Comparison of ENCODE assay signal across 8 cellular contexts in genomic region chr5:76716456-76717157, GRCh38. TPM values are rescaled to one million over a fixed set of nuclear protein-coding genes. Genes with fewer than 3 reads are reported as not detected.
A peak's percentile ranks its signal among the peaks of the same experiment; 100 is the strongest.
DNase-seq lines count a peak whose midpoint lies in the region; ATAC-seq lines count a peak whose summit lies in the region.

No MANE protein-coding gene starts in this region.

- peak overlapping the region in 1 of 3 donors; percentile 27 for H3K27ac Mint-ChIP-seq in IgD-negative memory B cell
- H3K27ac Mint-ChIP-seq in activated naive CD8-positive, alpha-beta T cell: no peak overlapping the region
- H3K27ac Mint-ChIP-seq in stimulated activated naive CD8-positive, alpha-beta T cell treated with anti-CD3 and anti-CD28 coated beads, Interleukin-15, amount 100 ng/mL, for 72 hours: no peak overlapping the region

- H3K4me3 Mint-ChIP-seq in IgD-negative memory B cell: peak overlapping the region; percentile 79 to 93 (median 84)
- H3K4me3 Mint-ChIP-seq in activated naive CD8-positive, alpha-beta T cell: peak overlapping the region; percentile 71
- peak overlapping the region; percentile 82 to 94 for H3K4me3 Mint-ChIP-seq in stimulated activated naive CD8-positive, alpha-beta T cell treated with anti-CD3 and anti-CD28 coated beads, Interleukin-15, amount 100 ng/mL, for 72 hours

- H3K4me1 Mint-ChIP-seq in IgD-negative memory B cell: peaks cover 9 to 22% (median 19%) of the 10 kb centered on the region in 3 donors
- peaks cover 19% of the 10 kb centered on the region for H3K4me1 Mint-ChIP-seq in activated naive CD8-positive, alpha-beta T cell (ENCODE audit: low read depth)
- H3K4me1 Mint-ChIP-seq in stimulated activated naive CD8-positive, alpha-beta T cell treated with anti-CD3 and anti-CD28 coated beads, Interleukin-15, amount 100 ng/mL, for 72 hours: peaks cover 42% of the 10 kb centered on the region

- DNase-seq in AG08396 (ENCODE audit: low spot score): peak; percentile 28
- DNase-seq in iPS-NIHi7 (ENCODE audit: extremely low spot score): peak; percentile 22
- DNase-seq in stimulated activated naive CD8-positive, alpha-beta T cell treated with anti-CD3 and anti-CD28 coated beads, Interleukin-15, amount 100 ng/mL, for 72 hours: no peak
- DNase-seq in caudate nucleus (lab: John Stamatoyannopoulos, UW): no peak
- no peak for DNase-seq in NCI-H526 treated with DMSO at 0.1 percent for 48 hours (lab: John Stamatoyannopoulos, UW)
- DNase-seq in GM19240 (ENCODE audit: insufficient read length, low spot score): no peak

- peaks cover 1% of the 10 kb centered on the region for H3K36me3 Mint-ChIP-seq in IgD-negative memory B cell
- H3K36me3 Mint-ChIP-seq in activated naive CD8-positive, alpha-beta T cell: peaks cover 3% of the 10 kb centered on the region

- ATAC-seq in stimulated activated naive CD8-positive, alpha-beta T cell treated with anti-CD3 and anti-CD28 coated beads, Interleukin-15, amount 100 ng/mL, for 72 hours: peak; percentile 43

- H3K27me3 Mint-ChIP-seq in IgD-negative memory B cell: peaks cover 40% of the 10 kb centered on the region
- peaks cover 23% of the 10 kb centered on the region for H3K27me3 Mint-ChIP-seq in activated naive CD8-positive, alpha-beta T cell
- H3K27me3 Mint-ChIP-seq in stimulated activated naive CD8-positive, alpha-beta T cell treated with anti-CD3 and anti-CD28 coated beads, Interleukin-15, amount 100 ng/mL, for 72 hours: peaks cover 61% of the 10 kb centered on the region

- no peak overlapping the region for H3K27ac ChIP-seq in caudate nucleus (ENCODE audit: low read depth, low read length)

- H3K9me3 Mint-ChIP-seq in IgD-negative memory B cell: peaks cover 0 to 2% (median 0%) of the 10 kb centered on the region in 3 donors
- H3K9me3 Mint-ChIP-seq in activated naive CD8-positive, alpha-beta T cell (ENCODE audit: low read depth): no peaks in the 10 kb centered on the region
- H3K9me3 Mint-ChIP-seq in stimulated activated naive CD8-positive, alpha-beta T cell treated with anti-CD3 and anti-CD28 coated beads, Interleukin-15, amount 100 ng/mL, for 72 hours: no peaks in the 10 kb centered on the region

RNA-seq across cellular contexts. Expression of gene F2R, which starts 0.7 kb away (rescaled TPM):
- polyA plus RNA-seq in IgD-negative memory B cell: 1.2 TPM

Comparison
In these comparisons a context has a peak if more than half of its experiments do, and no peak if none do; other contexts are left out.
1. DNase-seq: peak in AG08396 (single experiment) and iPS-NIHi7 (single experiment); none in stimulated activated naive CD8-positive, alpha-beta T cell treated with anti-CD3 and anti-CD28 coated beads, Interleukin-15, amount 100 ng/mL, for 72 hours (0 of 2), caudate nucleus (0 of 61), NCI-H526 treated with DMSO at 0.1 percent for 48 hours (single experiment) and GM19240 (single experiment).
2. Peak in every context shown above with its lines, with median percentiles within 50 percentile points of each other: H3K4me3 Mint-ChIP-seq.